In genomic region chr7:147013820-147014219, GRCh38 we compare ENCODE assay signal across 28 cellular contexts.
DNase-seq lines count a peak whose midpoint lies in the region; TF ChIP-seq lines count a peak whose summit lies in the region.
"Had no signal": no experiment of that assay in that cellular context is flagged by ENCODE, and none has a peak within 500 bp of the region (broad histone marks: within the 10 kb centered on the region; RNA-seq: fewer than 3 reads in every experiment).

No MANE protein-coding gene starts in this region.

- no peaks in the 10 kb centered on the region for H3K27me3 ChIP-seq in H7 (ENCODE audit: control insufficient read depth, insufficient read depth, low read length)
- H3K27me3 ChIP-seq: ovary, transverse colon had no signal

- peaks cover 32% of the 10 kb centered on the region for H3K4me1 Mint-ChIP-seq in brain
- H3K4me1 Mint-ChIP-seq: activated CD4-positive, alpha-beta memory T cell treated with anti-CD3 and anti-CD28 coated beads, Interleukin-2, amount 10 ng/mL, durations not matched to agents 7 days and 5 days; activated naive CD4-positive, alpha-beta T cell treated with anti-CD3 and anti-CD28 coated beads, Interleukin-2, amount 50 U/mL, for 24 hours; B cell; CD8-positive, alpha-beta memory T cell; T-helper 17 cell had no signal

- H3K9me3 Mint-ChIP-seq in brain = peaks cover 0 to 10% (median 0%) of the 10 kb centered on the region in 5 experiments

- peak overlapping the region in 4 of 5 experiments; percentile 0 to 71 (median 24) for H3K27ac Mint-ChIP-seq in brain
- H3K27ac Mint-ChIP-seq: activated CD4-positive, alpha-beta memory T cell treated with anti-CD3 and anti-CD28 coated beads, Interleukin-2, amount 10 ng/mL, durations not matched to agents 7 days and 5 days; activated naive CD4-positive, alpha-beta T cell treated with anti-CD3 and anti-CD28 coated beads, Interleukin-2, amount 50 U/mL, for 24 hours; B cell; CD8-positive, alpha-beta memory T cell; HFFc6; natural killer cell treated with Interleukin-12 subunit alpha and Interleukin-12 subunit beta and Interleukin-15 and Interleukin-18, amount 100 ng/mL, for 72 hours; T-helper 17 cell had no signal

- no peak overlapping the region for H3K4me3 ChIP-seq in H7 (ENCODE audit: insufficient read depth, low read depth, low read length)
- H3K4me3 ChIP-seq: lung, ovary, smooth muscle cell, transverse colon had no signal

- TF ChIP-seq CTCF in brain (conservative IDR thresholded peaks at IDR 0.05) = no peak

- H3K27me3 Mint-ChIP-seq in brain = no peaks in the 10 kb centered on the region
- H3K27me3 Mint-ChIP-seq: activated CD4-positive, alpha-beta memory T cell treated with anti-CD3 and anti-CD28 coated beads, Interleukin-2, amount 10 ng/mL, durations not matched to agents 7 days and 5 days; activated naive CD4-positive, alpha-beta T cell treated with anti-CD3 and anti-CD28 coated beads, Interleukin-2, amount 50 U/mL, for 24 hours; B cell; CD8-positive, alpha-beta memory T cell; natural killer cell treated with Interleukin-12 subunit alpha and Interleukin-12 subunit beta and Interleukin-15 and Interleukin-18, amount 100 ng/mL, for 72 hours; T-helper 17 cell had no signal

- H3K36me3 ChIP-seq in H7 (replicated peaks; ENCODE audit: control insufficient read depth, insufficient read depth, low read length) = no peaks in the 10 kb centered on the region
- H3K36me3 ChIP-seq: ovary, transverse colon had no signal

- no peaks in the 10 kb centered on the region for H3K36me3 Mint-ChIP-seq in brain
- H3K36me3 Mint-ChIP-seq: activated naive CD4-positive, alpha-beta T cell treated with anti-CD3 and anti-CD28 coated beads, Interleukin-2, amount 50 U/mL, for 24 hours; CD8-positive, alpha-beta memory T cell had no signal

- peak; percentile 27 for DNase-seq in NCI-H2171 treated with DMSO at 0.1 percent for 48 hours (lab: John Stamatoyannopoulos, UW)
- no peak for DNase-seq in NCI-H2171 (lab: John Stamatoyannopoulos, UW)
- DNase-seq in NCI-H446 (lab: John Stamatoyannopoulos, UW) = peak; percentile 24 to 70
- DNase-seq in myocyte (ENCODE audit: low read depth) = peak; percentile 4
- DNase-seq in H7 = no peak
- DNase-seq in H4 (ENCODE audit: low spot score) = no peak
- no peak for DNase-seq in NCI-H748 (lab: John Stamatoyannopoulos, UW; ENCODE audit: unreplicated experiment)
- DNase-seq: activated CD4-positive, alpha-beta memory T cell treated with anti-CD3 and anti-CD28 coated beads, Interleukin-2, amount 10 ng/mL, durations not matched to agents 7 days and 5 days; activated CD4-positive, CD25-positive, alpha-beta regulatory T cell treated with anti-CD3 and anti-CD28 coated beads, Interleukin-2, amount 50 U/mL, for 72 hours; activated CD8-positive, alpha-beta memory T cell treated with anti-CD3 and anti-CD28 coated beads, Interleukin-2, amount 50 U/mL, for 48 hours; CD8-positive, alpha-beta memory T cell; DMS 273 treated with DMSO at 0.1 percent for 48 hours; HFFc6; Kasumi-1; MV-4-11; NCI-H1694; NK-92 treated with Interleukin-12 subunit alpha and Interleukin-12 subunit beta, amount 100 ng/mL, for 24 hours; ovary; SIG-M5; stimulated activated CD4-positive, alpha-beta T cell treated with anti-CD3 and anti-CD28 coated beads, Interleukin-2, amount 100 ng/mL, for 24 hours; T-helper 17 cell; transverse colon had no signal

- no peak overlapping the region for H3K4me3 Mint-ChIP-seq in brain
- H3K4me3 Mint-ChIP-seq: activated CD4-positive, alpha-beta memory T cell treated with anti-CD3 and anti-CD28 coated beads, Interleukin-2, amount 10 ng/mL, durations not matched to agents 7 days and 5 days; activated naive CD4-positive, alpha-beta T cell treated with anti-CD3 and anti-CD28 coated beads, Interleukin-2, amount 50 U/mL, for 24 hours; B cell; CD8-positive, alpha-beta memory T cell; HFFc6; natural killer cell treated with Interleukin-12 subunit alpha and Interleukin-12 subunit beta and Interleukin-15 and Interleukin-18, amount 100 ng/mL, for 72 hours; T-helper 17 cell had no signal

Comparison
In these comparisons a context has a peak if more than half of its experiments do, and no peak if none do; other contexts are left out.
1. DNase-seq: peak in NCI-H2171 treated with DMSO at 0.1 percent for 48 hours (single experiment), NCI-H446 (2 of 2) and myocyte (single experiment); none in NCI-H2171 (single experiment), H7 (single experiment), H4 (single experiment) and NCI-H748 (single experiment).